In the genomic region with DNA sequence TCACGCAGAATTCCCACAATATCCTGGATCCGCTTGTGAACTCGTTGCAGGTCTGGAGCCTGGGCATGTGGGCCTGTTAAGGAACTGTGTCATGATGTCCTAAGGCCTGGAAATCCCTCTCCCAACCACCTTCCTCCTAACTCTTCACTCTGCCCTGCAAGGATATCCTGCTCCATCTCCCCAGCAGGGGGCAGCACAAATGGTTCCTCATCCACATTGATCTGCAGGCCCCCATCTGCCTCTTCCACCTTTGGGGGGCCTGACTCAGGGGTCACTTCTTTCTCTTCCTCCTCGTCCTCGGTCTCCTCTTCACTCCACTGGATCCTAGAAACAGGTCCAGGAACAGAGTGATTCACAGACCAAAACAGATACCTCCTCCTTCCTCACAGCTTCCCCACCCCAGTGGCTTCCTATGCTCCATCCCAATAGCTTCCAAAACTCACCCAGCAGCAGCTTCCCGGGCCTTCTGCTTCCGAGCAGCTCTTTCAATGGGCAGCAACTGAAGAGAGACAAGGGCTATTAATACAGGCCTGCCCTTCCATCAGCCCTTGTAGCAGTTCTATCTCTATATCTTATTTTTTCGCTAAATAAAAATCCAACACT, we compare ENCODE assay signal across 1 cellular context.
TF ChIP-seq lines count a peak whose summit lies in the region.

No MANE protein-coding gene starts in this region.

TF ChIP-seq in HepG2, 621 proteins besides CTCF, POLR2A, EP300 and RAD21 (continued from another document):
- TF ChIP-seq, protein P1, sequence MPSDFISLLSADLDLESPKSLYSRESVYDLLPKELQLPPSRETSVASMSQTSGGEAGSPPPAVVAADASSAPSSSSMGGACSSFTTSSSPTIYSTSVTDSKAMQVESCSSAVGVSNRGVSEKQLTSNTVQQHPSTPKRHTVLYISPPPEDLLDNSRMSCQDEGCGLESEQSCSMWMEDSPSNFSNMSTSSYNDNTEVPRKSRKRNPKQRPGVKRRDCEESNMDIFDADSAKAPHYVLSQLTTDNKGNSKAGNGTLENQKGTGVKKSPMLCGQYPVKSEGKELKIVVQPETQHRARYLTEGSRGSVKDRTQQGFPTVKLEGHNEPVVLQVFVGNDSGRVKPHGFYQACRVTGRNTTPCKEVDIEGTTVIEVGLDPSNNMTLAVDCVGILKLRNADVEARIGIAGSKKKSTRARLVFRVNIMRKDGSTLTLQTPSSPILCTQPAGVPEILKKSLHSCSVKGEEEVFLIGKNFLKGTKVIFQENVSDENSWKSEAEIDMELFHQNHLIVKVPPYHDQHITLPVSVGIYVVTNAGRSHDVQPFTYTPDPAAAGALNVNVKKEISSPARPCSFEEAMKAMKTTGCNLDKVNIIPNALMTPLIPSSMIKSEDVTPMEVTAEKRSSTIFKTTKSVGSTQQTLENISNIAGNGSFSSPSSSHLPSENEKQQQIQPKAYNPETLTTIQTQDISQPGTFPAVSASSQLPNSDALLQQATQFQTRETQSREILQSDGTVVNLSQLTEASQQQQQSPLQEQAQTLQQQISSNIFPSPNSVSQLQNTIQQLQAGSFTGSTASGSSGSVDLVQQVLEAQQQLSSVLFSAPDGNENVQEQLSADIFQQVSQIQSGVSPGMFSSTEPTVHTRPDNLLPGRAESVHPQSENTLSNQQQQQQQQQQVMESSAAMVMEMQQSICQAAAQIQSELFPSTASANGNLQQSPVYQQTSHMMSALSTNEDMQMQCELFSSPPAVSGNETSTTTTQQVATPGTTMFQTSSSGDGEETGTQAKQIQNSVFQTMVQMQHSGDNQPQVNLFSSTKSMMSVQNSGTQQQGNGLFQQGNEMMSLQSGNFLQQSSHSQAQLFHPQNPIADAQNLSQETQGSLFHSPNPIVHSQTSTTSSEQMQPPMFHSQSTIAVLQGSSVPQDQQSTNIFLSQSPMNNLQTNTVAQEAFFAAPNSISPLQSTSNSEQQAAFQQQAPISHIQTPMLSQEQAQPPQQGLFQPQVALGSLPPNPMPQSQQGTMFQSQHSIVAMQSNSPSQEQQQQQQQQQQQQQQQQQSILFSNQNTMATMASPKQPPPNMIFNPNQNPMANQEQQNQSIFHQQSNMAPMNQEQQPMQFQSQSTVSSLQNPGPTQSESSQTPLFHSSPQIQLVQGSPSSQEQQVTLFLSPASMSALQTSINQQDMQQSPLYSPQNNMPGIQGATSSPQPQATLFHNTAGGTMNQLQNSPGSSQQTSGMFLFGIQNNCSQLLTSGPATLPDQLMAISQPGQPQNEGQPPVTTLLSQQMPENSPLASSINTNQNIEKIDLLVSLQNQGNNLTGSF (CRISPR knock-in tag; IDR thresholded peaks at IDR 0.05) = no peak
- no peak for TF ChIP-seq PRMT3 (CRISPR knock-in tag; IDR thresholded peaks at IDR 0.05; ENCODE audit: borderline replicate concordance, low read depth)
- TF ChIP-seq, protein P2, sequence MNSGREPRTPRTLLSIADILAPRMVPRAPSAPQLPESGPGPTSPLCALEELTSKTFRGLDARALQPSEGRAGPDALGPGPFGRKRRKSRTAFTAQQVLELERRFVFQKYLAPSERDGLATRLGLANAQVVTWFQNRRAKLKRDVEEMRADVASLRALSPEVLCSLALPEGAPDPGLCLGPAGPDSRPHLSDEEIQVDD (CRISPR knock-in tag; IDR thresholded peaks at IDR 0.05; ENCODE audit: borderline replicate concordance) = no peak
- TF ChIP-seq ZNF468 (CRISPR knock-in tag; IDR thresholded peaks at IDR 0.05) = no peak
- TF ChIP-seq ESRRA (CRISPR knock-in tag; IDR thresholded peaks at IDR 0.05; ENCODE audit: low read depth) = no peak
- no peak for TF ChIP-seq ZNF567 (CRISPR knock-in tag; IDR thresholded peaks at IDR 0.05; ENCODE audit: borderline replicate concordance)
- TF ChIP-seq ZBTB3 (CRISPR knock-in tag; IDR thresholded peaks at IDR 0.05; ENCODE audit: borderline replicate concordance, low read depth) = no peak
- peak; percentile 56 for TF ChIP-seq XRCC5 (optimal IDR thresholded peaks at IDR 0.05; ENCODE audit: low read length)
- TF ChIP-seq RBFOX2 (IDR thresholded peaks at IDR 0.05; ENCODE audit: low read depth, low read length) = peak; percentile 57; the same call in 1 of the 2 replicates
- no peak; the same call in 1 of the 2 replicates for TF ChIP-seq ZNF350 (CRISPR knock-in tag; IDR thresholded peaks at IDR 0.05; ENCODE audit: borderline replicate concordance, low read depth)
- no peak for TF ChIP-seq RAD51 (IDR thresholded peaks at IDR 0.05; ENCODE audit: borderline replicate concordance)
- no peak for TF ChIP-seq ZNF251 (CRISPR knock-in tag; IDR thresholded peaks at IDR 0.05)
- TF ChIP-seq, protein P3, sequence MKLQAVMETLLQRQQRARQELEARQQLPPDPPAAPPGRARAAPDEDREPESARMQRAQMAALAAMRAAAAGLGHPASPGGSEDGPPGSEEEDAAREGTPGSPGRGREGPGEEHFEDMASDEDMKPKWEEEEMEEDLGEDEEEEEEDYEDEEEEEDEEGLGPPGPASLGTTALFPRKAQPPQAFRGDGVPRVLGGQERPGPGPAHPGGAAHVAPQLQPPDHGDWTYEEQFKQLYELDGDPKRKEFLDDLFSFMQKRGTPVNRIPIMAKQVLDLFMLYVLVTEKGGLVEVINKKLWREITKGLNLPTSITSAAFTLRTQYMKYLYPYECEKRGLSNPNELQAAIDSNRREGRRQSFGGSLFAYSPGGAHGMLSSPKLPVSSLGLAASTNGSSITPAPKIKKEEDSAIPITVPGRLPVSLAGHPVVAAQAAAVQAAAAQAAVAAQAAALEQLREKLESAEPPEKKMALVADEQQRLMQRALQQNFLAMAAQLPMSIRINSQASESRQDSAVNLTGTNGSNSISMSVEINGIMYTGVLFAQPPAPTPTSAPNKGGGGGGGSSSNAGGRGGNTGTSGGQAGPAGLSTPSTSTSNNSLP (IDR thresholded peaks at IDR 0.05; ENCODE audit: low read depth, low read length) = no peak
- no peak for TF ChIP-seq SRY (CRISPR knock-in tag; IDR thresholded peaks at IDR 0.05)
- TF ChIP-seq MAFK (conservative IDR thresholded peaks at IDR 0.05 in 1 of 2, IDR thresholded peaks at IDR 0.05 in 1 of 2; ENCODE audit: low read length in 2 of 2) = no peak
- TF ChIP-seq, protein P4, sequence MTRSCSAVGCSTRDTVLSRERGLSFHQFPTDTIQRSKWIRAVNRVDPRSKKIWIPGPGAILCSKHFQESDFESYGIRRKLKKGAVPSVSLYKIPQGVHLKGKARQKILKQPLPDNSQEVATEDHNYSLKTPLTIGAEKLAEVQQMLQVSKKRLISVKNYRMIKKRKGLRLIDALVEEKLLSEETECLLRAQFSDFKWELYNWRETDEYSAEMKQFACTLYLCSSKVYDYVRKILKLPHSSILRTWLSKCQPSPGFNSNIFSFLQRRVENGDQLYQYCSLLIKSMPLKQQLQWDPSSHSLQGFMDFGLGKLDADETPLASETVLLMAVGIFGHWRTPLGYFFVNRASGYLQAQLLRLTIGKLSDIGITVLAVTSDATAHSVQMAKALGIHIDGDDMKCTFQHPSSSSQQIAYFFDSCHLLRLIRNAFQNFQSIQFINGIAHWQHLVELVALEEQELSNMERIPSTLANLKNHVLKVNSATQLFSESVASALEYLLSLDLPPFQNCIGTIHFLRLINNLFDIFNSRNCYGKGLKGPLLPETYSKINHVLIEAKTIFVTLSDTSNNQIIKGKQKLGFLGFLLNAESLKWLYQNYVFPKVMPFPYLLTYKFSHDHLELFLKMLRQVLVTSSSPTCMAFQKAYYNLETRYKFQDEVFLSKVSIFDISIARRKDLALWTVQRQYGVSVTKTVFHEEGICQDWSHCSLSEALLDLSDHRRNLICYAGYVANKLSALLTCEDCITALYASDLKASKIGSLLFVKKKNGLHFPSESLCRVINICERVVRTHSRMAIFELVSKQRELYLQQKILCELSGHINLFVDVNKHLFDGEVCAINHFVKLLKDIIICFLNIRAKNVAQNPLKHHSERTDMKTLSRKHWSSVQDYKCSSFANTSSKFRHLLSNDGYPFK (CRISPR knock-in tag; IDR thresholded peaks at IDR 0.05; ENCODE audit: borderline replicate concordance) = no peak
- TF ChIP-seq, protein P5, sequence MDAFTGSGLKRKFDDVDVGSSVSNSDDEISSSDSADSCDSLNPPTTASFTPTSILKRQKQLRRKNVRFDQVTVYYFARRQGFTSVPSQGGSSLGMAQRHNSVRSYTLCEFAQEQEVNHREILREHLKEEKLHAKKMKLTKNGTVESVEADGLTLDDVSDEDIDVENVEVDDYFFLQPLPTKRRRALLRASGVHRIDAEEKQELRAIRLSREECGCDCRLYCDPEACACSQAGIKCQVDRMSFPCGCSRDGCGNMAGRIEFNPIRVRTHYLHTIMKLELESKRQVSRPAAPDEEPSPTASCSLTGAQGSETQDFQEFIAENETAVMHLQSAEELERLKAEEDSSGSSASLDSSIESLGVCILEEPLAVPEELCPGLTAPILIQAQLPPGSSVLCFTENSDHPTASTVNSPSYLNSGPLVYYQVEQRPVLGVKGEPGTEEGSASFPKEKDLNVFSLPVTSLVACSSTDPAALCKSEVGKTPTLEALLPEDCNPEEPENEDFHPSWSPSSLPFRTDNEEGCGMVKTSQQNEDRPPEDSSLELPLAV (CRISPR knock-in tag; conservative IDR thresholded peaks at IDR 0.05; ENCODE audit: low read depth) = no peak
- TF ChIP-seq ADNP (CRISPR knock-in tag; IDR thresholded peaks at IDR 0.05) = no peak
- 0 out of 2 replicates have a peak, but pooled peaks have one; percentile 23 for TF ChIP-seq ZNF263 (CRISPR knock-in tag; IDR thresholded peaks at IDR 0.05)
- TF ChIP-seq GTF3A (CRISPR knock-in tag; conservative IDR thresholded peaks at IDR 0.05) = no peak
